Comparison of ENCODE assay signal across 8 cellular contexts in the genomic region with DNA sequence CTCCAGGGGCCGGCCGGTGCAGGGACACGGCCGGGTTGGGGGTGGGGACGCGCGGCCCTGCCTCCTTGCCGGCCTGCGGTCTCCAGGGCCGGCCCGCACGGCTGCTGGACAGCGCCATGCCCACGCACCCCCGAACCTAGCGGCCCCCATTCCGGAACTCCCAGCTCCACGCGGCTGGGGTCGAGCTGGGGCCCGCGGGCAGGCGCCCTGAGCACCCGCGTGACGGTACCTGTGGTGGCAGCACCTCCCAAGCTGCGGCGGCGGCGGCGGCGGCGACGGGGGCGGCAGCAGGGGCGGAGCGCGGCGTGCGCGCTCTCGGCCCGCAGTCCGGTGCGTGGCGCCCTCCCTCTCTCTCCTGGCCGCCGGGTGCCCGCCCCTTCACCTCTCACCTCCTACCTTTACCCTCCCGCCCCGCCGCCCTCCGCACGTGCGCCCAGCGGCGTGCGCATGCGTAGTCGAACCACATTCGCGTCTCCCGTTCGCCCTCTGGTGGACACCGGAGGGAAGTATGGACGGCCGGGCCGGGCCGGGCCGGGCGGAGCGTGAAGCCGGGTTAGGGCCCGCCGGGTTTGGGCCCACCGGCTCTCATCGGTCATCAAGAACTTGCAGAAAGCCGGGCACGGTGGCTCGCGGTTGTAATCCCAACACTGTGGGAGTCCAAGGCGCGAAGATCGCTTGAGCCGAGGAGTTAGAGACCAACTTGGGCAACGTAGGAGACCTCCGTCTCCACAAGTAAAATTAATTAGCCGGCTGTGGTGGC. TPM values are rescaled to one million over a fixed set of nuclear protein-coding genes. Genes with fewer than 3 reads are reported as not detected.
DNase-seq lines count a peak whose midpoint lies in the region; FAIRE-seq and TF ChIP-seq lines count a peak whose summit lies in the region.

A gene (minus strand): TSS at position 372 of the 760 bp plus-strand sequence. CDS start 32,948 bp downstream, outside the sequence.

- H3K27ac ChIP-seq in stomach: peak within 1 kb of the TSS; percentile 81 to 90 (median 87)

- H3K27ac Mint-ChIP-seq in neural crest cell (ENCODE audit: unreplicated experiment): peak within 1 kb of the TSS; percentile 1

- H3K9me3 ChIP-seq in stomach: no peaks in the 10 kb centered on the region

- TF ChIP-seq CTCF in LNCaP clone FGC (IDR thresholded peaks at IDR 0.05; ENCODE audit: control insufficient read depth, extremely low read depth, insufficient read depth): peak; percentile 91
- peak; percentile 81 for TF ChIP-seq CTCF in fibroblast of villous mesenchyme (IDR thresholded peaks at IDR 0.05; ENCODE audit: insufficient read depth, low read depth, low read length)
- TF ChIP-seq CTCF in neural crest cell (conservative IDR thresholded peaks at IDR 0.05): peak; percentile 95
- TF ChIP-seq CTCF in stomach (IDR thresholded peaks at IDR 0.05): peak in 6 of 7 experiments; percentile 75 to 99 (median 98)

- peak within 1 kb of the TSS; percentile 90 for H3K4me3 Mint-ChIP-seq in neural crest cell

- no peak for FAIRE-seq in H54 (lab: Jason Lieb, UNC)

- H3K9me3 Mint-ChIP-seq in neural crest cell: no peaks in the 10 kb centered on the region

- H3K36me3 ChIP-seq in stomach: no peaks in the 10 kb centered on the region

- DNase-seq in GDM1 (lab: John Stamatoyannopoulos, UW): peak; percentile 89
- DNase-seq in H54 (ENCODE audit: insufficient read length, low spot score): peak; percentile 89
- peak; percentile 59 for DNase-seq in LNCaP clone FGC (ENCODE audit: low read depth)
- peak; percentile 35 for DNase-seq in SIG-M5 (lab: John Stamatoyannopoulos, UW)
- DNase-seq in activated gamma-delta T cell (lab: John Stamatoyannopoulos, UW): peak; percentile 93
- DNase-seq in fibroblast of villous mesenchyme (ENCODE audit: low read depth): peak; percentile 87
- DNase-seq in neural crest cell (ENCODE audit: low read depth, low spot score): peak; percentile 98
- peak; percentile 97 for DNase-seq in stomach

- peaks cover 18 to 35% (median 31%) of the 10 kb centered on the region in 4 donors for H3K4me1 ChIP-seq in stomach

- TF ChIP-seq POLR2A in H54 (IDR thresholded peaks at IDR 0.05; ENCODE audit: low read depth, low read length) (0 out of 2 replicates have a peak, but pooled peaks have one; percentile 36), stomach (IDR thresholded peaks at IDR 0.05) (no peak)

- H3K4me3 ChIP-seq in LNCaP clone FGC (ENCODE audit: low read depth, low read length) (peak within 1 kb of the TSS; percentile 95), fibroblast of villous mesenchyme (ENCODE audit: low read depth, low read length) (peak within 1 kb of the TSS; percentile 74), stomach (peak within 1 kb of the TSS; percentile 91 to 99 (median 94))

- H3K36me3 Mint-ChIP-seq in neural crest cell (ENCODE audit: low read depth): no peaks in the 10 kb centered on the region

- no peaks in the 10 kb centered on the region for H3K27me3 ChIP-seq in stomach

- H3K4me1 Mint-ChIP-seq in neural crest cell: peaks cover 27% of the 10 kb centered on the region

- H3K27me3 Mint-ChIP-seq in neural crest cell (ENCODE audit: low read depth): no peaks in the 10 kb centered on the region

- 3 to 7% (median 3%) methylated on average over 25 to 88 of the region's 88 CpGs for WGBS in stomach, 5 donors

- no peak for TF ChIP-seq EP300 in stomach (IDR thresholded peaks at IDR 0.05)

- intact Hi-C loops in stomach (cut with DNase I; ENCODE audit: low total_unique reads): loop anchor here (5.0 kb wide), 1 partner anchor 53 kb away; no protein-coding TSS in a partner anchor

RNA-seq across cellular contexts. Expression of the gene that starts here (rescaled TPM):
- total RNA-seq in fibroblast of villous mesenchyme (50.3 and 66.5 TPM in 2 replicates), neural crest cell (90.2 and 103 TPM in 2 replicates), stomach (100 to 1,000 TPM in 1 of 5 donors, 10 to 100 TPM in 4; 44.9 to 223 (median 56.2) TPM)
- polyA plus RNA-seq in stomach: 10 to 100 TPM; 15.6 to 30.3 (median 24.0) TPM

Comparison
In these comparisons a context has a peak if more than half of its experiments do, and no peak if none do; other contexts are left out.
1. Peak in every context shown above with its lines: DNase-seq, H3K4me3 ChIP-seq and H3K27ac ChIP-seq.
2. DNase-seq: peak in every context shown above with its lines; median percentile 98 in neural crest cell; 97 in stomach; 93 in activated gamma-delta T cell; 89 in GDM1; 89 in H54; 87 in fibroblast of villous mesenchyme; 59 in LNCaP clone FGC; 35 in SIG-M5.